23 cellular contexts compared by ENCODE assay signal in the genomic region with DNA sequence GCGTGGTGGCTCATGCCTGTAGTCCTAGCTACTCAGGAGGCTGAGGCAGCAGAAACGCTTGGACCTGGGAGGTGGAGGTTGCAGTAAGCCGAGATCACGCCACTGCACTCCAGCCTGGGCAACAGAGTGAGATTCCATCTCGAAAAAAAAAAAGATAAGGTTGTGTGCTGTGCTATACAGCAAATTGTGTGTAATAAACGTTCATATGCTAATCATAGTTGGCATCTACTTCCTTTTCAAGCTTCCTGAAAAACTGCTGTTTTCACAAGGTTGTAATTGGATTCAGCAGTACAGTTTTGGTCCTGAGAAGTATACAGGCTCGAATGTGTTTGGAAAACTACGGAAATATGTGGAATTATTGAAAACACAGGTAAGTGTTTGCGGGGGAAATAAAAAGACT. TPM values are rescaled to one million over a fixed set of nuclear protein-coding genes. Genes with fewer than 3 reads are reported as not detected.
"Had no signal": no experiment of that assay in that cellular context is flagged by ENCODE, and none has a peak within 500 bp of the region (broad histone marks: within the 10 kb centered on the region; RNA-seq: fewer than 3 reads in every experiment).

No MANE protein-coding gene starts in this region.

- H3K4me3 ChIP-seq: PC-9 had no signal

- H3K4me1 Mint-ChIP-seq: activated CD4-positive, alpha-beta T cell treated with anti-CD3 and anti-CD28 coated beads for 36 hours had no signal

- ATAC-seq: activated CD4-positive, alpha-beta T cell treated with anti-CD3 and anti-CD28 coated beads for 36 hours; activated CD8-positive, alpha-beta T cell treated with anti-CD3 and anti-CD28 coated beads, Interleukin-2, amount 10 ng/mL, durations not matched to agents 7 days and 5 days; activated naive CD4-positive, alpha-beta T cell treated with anti-CD3 and anti-CD28 coated beads, Interleukin-2, amount 50 U/mL, for 72 hours had no signal

- H3K27ac ChIP-seq: KMS-11, PC-9, WERI-Rb-1 had no signal

- H3K9ac ChIP-seq: KMS-11 had no signal

- DNase-seq: activated CD4-positive, alpha-beta T cell treated with anti-CD3 and anti-CD28 coated beads for 36 hours; activated CD4-positive, alpha-beta T cell treated with anti-CD3 and anti-CD28 coated beads, Interleukin-2, amount 50 U/mL, for 4 hours; activated CD8-positive, alpha-beta memory T cell treated with anti-CD3 and anti-CD28 coated beads, Interleukin-2, amount 50 U/mL, for 48 hours; activated CD8-positive, alpha-beta T cell treated with anti-CD3 and anti-CD28 coated beads, Interleukin-2, amount 10 ng/mL, durations not matched to agents 7 days and 5 days; activated effector memory CD4-positive, alpha-beta T cell treated with Interleukin-2 at 50 U/mL for 16 hours; activated naive CD4-positive, alpha-beta T cell; activated T-cell treated with anti-CD3 and anti-CD28 coated beads, Interleukin-2, amount 50 U/mL, for 1 hour; anterior cingulate cortex; cerebellar nuclear complex; NCI-H1105; NCI-H1436; NCI-H187; NCI-H2081; NCI-H510A treated with DMSO at 0.1 percent for 48 hours; NCI-H69; NK-92 treated with Interleukin-12 subunit alpha and Interleukin-12 subunit beta, amount 100 ng/mL, for 24 hours; PC-9; SHP77 treated with DMSO at 0.1 percent for 48 hours had no signal

- H3K27ac Mint-ChIP-seq: activated CD4-positive, alpha-beta T cell treated with anti-CD3 and anti-CD28 coated beads for 36 hours; activated naive CD4-positive, alpha-beta T cell treated with anti-CD3 and anti-CD28 coated beads, Interleukin-2, amount 50 U/mL, for 72 hours; activated T-helper 1 cell treated with anti-CD3 and anti-CD28 coated beads, Interleukin-12 subunit alpha, Interleukin-12 subunit beta, Interleukin-2, Interleukin-4 antibody, amounts not matched to agents 30 ng/mL and 10 ng/mL and 1 ng/mL, durations not matched to agents 14 hours and 24 hours and 36 hours had no signal

- H3K9me3 Mint-ChIP-seq: activated naive CD4-positive, alpha-beta T cell treated with anti-CD3 and anti-CD28 coated beads, Interleukin-2, amount 50 U/mL, for 72 hours; activated T-helper 1 cell treated with anti-CD3 and anti-CD28 coated beads, Interleukin-12 subunit alpha, Interleukin-12 subunit beta, Interleukin-2, Interleukin-4 antibody, amounts not matched to agents 30 ng/mL and 10 ng/mL and 1 ng/mL, durations not matched to agents 14 hours and 24 hours and 36 hours had no signal

- H3K27me3 Mint-ChIP-seq: activated CD4-positive, alpha-beta T cell treated with anti-CD3 and anti-CD28 coated beads for 36 hours had no signal

- H3K4me3 Mint-ChIP-seq: activated CD4-positive, alpha-beta T cell treated with anti-CD3 and anti-CD28 coated beads for 36 hours; activated CD8-positive, alpha-beta T cell treated with anti-CD3 and anti-CD28 coated beads, Interleukin-2, amount 10 ng/mL, durations not matched to agents 7 days and 5 days; activated T-helper 1 cell treated with anti-CD3 and anti-CD28 coated beads, Interleukin-12 subunit alpha, Interleukin-12 subunit beta, Interleukin-2, Interleukin-4 antibody, amounts not matched to agents 30 ng/mL and 10 ng/mL and 1 ng/mL, durations not matched to agents 14 hours and 24 hours and 36 hours had no signal

RNA-seq across cellular contexts. Expression of a gene that starts 25.5 kb away (rescaled TPM):
- total RNA-seq: MCF 10A had no signal
